In genomic region chr2:237688081-237688480, GRCh38 we compare ENCODE assay signal across 9 cellular contexts.
A peak's percentile ranks its signal among the peaks of the same experiment; 100 is the strongest.
DNase-seq lines count a peak whose midpoint lies in the region; ATAC-seq and TF ChIP-seq lines count a peak whose summit lies in the region.
"Had no signal": no experiment of that assay in that cellular context is flagged by ENCODE, and none has a peak within 500 bp of the region (broad histone marks: within the 10 kb centered on the region; RNA-seq: fewer than 3 reads in every experiment).

No MANE protein-coding gene starts in this region.

- POLR2A ChIA-PET in CD8-positive, alpha-beta T cell (lab: Charles Lee): interaction anchor here (1.4 to 11.6 kb wide), 3 partner anchors 8 to 13 kb away, joined by 4 to 119 read pairs (median 8); no protein-coding TSS in a partner anchor
- POLR2A ChIA-PET in activated B cell treated with CpG ODN at 0.5 μM for 24 hours (lab: Charles Lee): interaction anchor here (0.6 to 13.9 kb wide), 4 partner anchors 9 to 18 kb away, joined by 3 to 241 read pairs (median 12); no protein-coding TSS in a partner anchor

- no peaks in the 10 kb centered on the region for H3K36me3 ChIP-seq in CD8-positive, alpha-beta T cell (ENCODE audit: insufficient read depth, low read length)
- H3K36me3 ChIP-seq in fibroblast of lung (ENCODE audit: control insufficient read depth, insufficient read depth, low read length) (no peaks in the 10 kb centered on the region), sigmoid colon (no peaks in the 10 kb centered on the region)

- H3K9me3 ChIP-seq in CD8-positive, alpha-beta T cell (ENCODE audit: low read length): no peaks in the 10 kb centered on the region
- H3K9me3 ChIP-seq in fibroblast of lung (ENCODE audit: control insufficient read depth, insufficient read depth, low read depth, low read length) (no peaks in the 10 kb centered on the region), sigmoid colon (no peaks in the 10 kb centered on the region)

- H3K4me3 ChIP-seq in CD8-positive, alpha-beta T cell (ENCODE audit: low read depth, low read length): no peak overlapping the region
- H3K4me3 ChIP-seq in fibroblast of lung (replicated peaks in 1 of 4; ENCODE audit: control extremely low read depth in 1 of 4, insufficient read depth in 1 of 4, low read depth in 3 of 4, low read length in 4 of 4) (no peak overlapping the region), sigmoid colon (no peak overlapping the region)

- TF ChIP-seq POLR2A in sigmoid colon (IDR thresholded peaks at IDR 0.05): no peak

- TF ChIP-seq EP300 in sigmoid colon (IDR thresholded peaks at IDR 0.05): no peak

- peaks cover 2% of the 10 kb centered on the region for H3K36me3 Mint-ChIP-seq in CD8-positive, alpha-beta T cell
- peaks cover 2% of the 10 kb centered on the region for H3K36me3 Mint-ChIP-seq in activated B cell treated with CpG ODN at 0.5 μM for 24 hours (ENCODE audit: low read depth)

- no peaks in the 10 kb centered on the region for H3K9me3 Mint-ChIP-seq in CD8-positive, alpha-beta T cell
- H3K9me3 Mint-ChIP-seq in activated B cell treated with CpG ODN at 0.5 μM for 24 hours: no peaks in the 10 kb centered on the region

- peak overlapping the region; percentile 88 for H3K27ac ChIP-seq in CD8-positive, alpha-beta T cell (ENCODE audit: low read depth, low read length)
- peak overlapping the region; percentile 97 for H3K27ac ChIP-seq in fibroblast of lung (ENCODE audit: insufficient read depth, low read length)
- peak overlapping the region; percentile 92 to 99 (median 96) for H3K27ac ChIP-seq in sigmoid colon

- CTCF ChIA-PET in CD8-positive, alpha-beta T cell (lab: Charles Lee): interaction anchor here (1.4 to 25.3 kb wide), 4 partner anchors 9 to 84 kb away, joined by 3 to 328 read pairs (median 20); no protein-coding TSS in a partner anchor
- CTCF ChIA-PET in activated B cell treated with CpG ODN at 0.5 μM for 24 hours (lab: Charles Lee): interaction anchor here (1.4 to 2.8 kb wide), 5 partner anchors 8 to 57 kb away, joined by 3 to 18 read pairs (median 9); no protein-coding TSS in a partner anchor

- peak overlapping the region; percentile 43 for H3K9ac ChIP-seq in fibroblast of lung (ENCODE audit: insufficient read depth, low read length)

- H3K27me3 ChIP-seq in CD8-positive, alpha-beta T cell (ENCODE audit: insufficient read depth, low read length): no peaks in the 10 kb centered on the region
- H3K27me3 ChIP-seq in fibroblast of lung (ENCODE audit: control insufficient read depth, insufficient read depth, low read length) (no peaks in the 10 kb centered on the region), sigmoid colon (no peaks in the 10 kb centered on the region)

- H3K27me3 Mint-ChIP-seq in CD8-positive, alpha-beta T cell (ENCODE audit: low read depth): no peaks in the 10 kb centered on the region
- no peaks in the 10 kb centered on the region for H3K27me3 Mint-ChIP-seq in activated B cell treated with CpG ODN at 0.5 μM for 24 hours

- ATAC-seq in CD8-positive, alpha-beta T cell: no peak
- ATAC-seq in activated B cell treated with CpG ODN at 0.5 μM for 24 hours (ENCODE audit: low read depth) (no peak), GM21576 (IDR thresholded peaks at IDR 0.05; ENCODE audit: unreplicated experiment) (no peak)

- no peak overlapping the region for H2AFZ ChIP-seq in fibroblast of lung (ENCODE audit: low read length)

- peak overlapping the region; percentile 18 for H3K4me2 ChIP-seq in fibroblast of lung (ENCODE audit: extremely low read depth, insufficient read depth, low read length)

- peak overlapping the region; percentile 99 for H3K27ac Mint-ChIP-seq in CD8-positive, alpha-beta T cell
- H3K27ac Mint-ChIP-seq in activated B cell treated with CpG ODN at 0.5 μM for 24 hours: peak overlapping the region; percentile 96

- H3K4me1 ChIP-seq in CD8-positive, alpha-beta T cell (ENCODE audit: insufficient read depth, low read length): peaks cover 44% of the 10 kb centered on the region
- H3K4me1 ChIP-seq in fibroblast of lung (ENCODE audit: control insufficient read depth, extremely low read depth, insufficient read depth, low read length) (peaks cover 21% of the 10 kb centered on the region), sigmoid colon (peaks cover 0 to 51% (median 46%) of the 10 kb centered on the region in 4 donors)

- DNase-seq in CD8-positive, alpha-beta T cell: no peak
- DNase-seq in activated B cell treated with CpG ODN at 0.5 μM for 24 hours: no peak
- DNase-seq in fibroblast of lung (ENCODE audit: low read depth in 2 of 2): no peak
- DNase-seq in sigmoid colon: peak; percentile 51
- no peak for DNase-seq in NCI-H1436 treated with DMSO at 0.1 percent for 48 hours (lab: John Stamatoyannopoulos, UW)
- no peak for DNase-seq in NCI-H510A (lab: John Stamatoyannopoulos, UW)
- DNase-seq in mesenteric fat pad (ENCODE audit: low spot score): no peak
- DNase-seq: NCI-H2081 had no signal

- intact Hi-C loops in CD8-positive, alpha-beta T cell (cut with DNase I, micrococcal nuclease): no loop called here
- intact Hi-C loops in activated B cell treated with CpG ODN at 0.5 μM for 24 hours (cut with micrococcal nuclease) (no loop called here), sigmoid colon (cut with DNase I) (no loop called here)

- H3K4me3 Mint-ChIP-seq in CD8-positive, alpha-beta T cell: peak overlapping the region; percentile 72
- peak overlapping the region; percentile 61 for H3K4me3 Mint-ChIP-seq in activated B cell treated with CpG ODN at 0.5 μM for 24 hours

- no peaks in the 10 kb centered on the region for H4K20me1 ChIP-seq in fibroblast of lung (ENCODE audit: control insufficient read depth, extremely low read depth, insufficient read depth, low read length)

- 14 to 51% methylated on average over 1 of the region's 1 CpG for WGBS in sigmoid colon, 2 donors

- peaks cover 7% of the 10 kb centered on the region for H3K79me2 ChIP-seq in fibroblast of lung (ENCODE audit: control insufficient read depth, insufficient read depth, low read length)

- peaks cover 50% of the 10 kb centered on the region for H3K4me1 Mint-ChIP-seq in CD8-positive, alpha-beta T cell (ENCODE audit: low read depth)
- H3K4me1 Mint-ChIP-seq in activated B cell treated with CpG ODN at 0.5 μM for 24 hours: peaks cover 55% of the 10 kb centered on the region

- no peak for TF ChIP-seq CTCF in CD8-positive, alpha-beta T cell (IDR thresholded peaks at IDR 0.05)
- TF ChIP-seq CTCF in activated B cell treated with CpG ODN at 0.5 μM for 24 hours (IDR thresholded peaks at IDR 0.05) (no peak), fibroblast of lung (conservative IDR thresholded peaks at IDR 0.05 in 1 of 2, IDR thresholded peaks at IDR 0.05 in 1 of 2; ENCODE audit: low read depth in 1 of 2, low read length in 2 of 2) (no peak), sigmoid colon (IDR thresholded peaks at IDR 0.05) (no peak)
